Comparison of ENCODE assay signal across 8 cellular contexts in genomic region chr1:39892611-39893595, GRCh38. TPM values are rescaled to one million over a fixed set of nuclear protein-coding genes. Genes with fewer than 3 reads are reported as not detected.
DNase-seq lines count a peak whose midpoint lies in the region; ATAC-seq, FAIRE-seq and TF ChIP-seq lines count a peak whose summit lies in the region.

No MANE protein-coding gene starts in this region.

- TF ChIP-seq POLR2A in H54 (IDR thresholded peaks at IDR 0.05; ENCODE audit: low read depth, low read length), result no peak

- H3K27ac Mint-ChIP-seq in activated naive CD4-positive, alpha-beta T cell treated with anti-CD3 and anti-CD28 coated beads for 36 hours, result no peak overlapping the region
- no peak overlapping the region for H3K27ac Mint-ChIP-seq in effector memory CD8-positive, alpha-beta T cell

- intact Hi-C loops in activated naive CD4-positive, alpha-beta T cell treated with anti-CD3 and anti-CD28 coated beads for 36 hours (cut with micrococcal nuclease), result no loop called here

- no peaks in the 10 kb centered on the region for H3K9me3 Mint-ChIP-seq in activated naive CD4-positive, alpha-beta T cell treated with anti-CD3 and anti-CD28 coated beads for 36 hours
- no peaks in the 10 kb centered on the region for H3K9me3 Mint-ChIP-seq in effector memory CD8-positive, alpha-beta T cell

- peak; percentile 72 for ATAC-seq in esophagus mucosa
- ATAC-seq in effector memory CD8-positive, alpha-beta T cell (replicated peaks), result no peak
- ATAC-seq in HG02610 (IDR thresholded peaks at IDR 0.05; ENCODE audit: unreplicated experiment), result no peak

- H3K4me3 Mint-ChIP-seq in activated naive CD4-positive, alpha-beta T cell treated with anti-CD3 and anti-CD28 coated beads for 36 hours, result no peak overlapping the region
- H3K4me3 Mint-ChIP-seq in effector memory CD8-positive, alpha-beta T cell, result no peak overlapping the region

- CTCF ChIA-PET in activated naive CD4-positive, alpha-beta T cell treated with anti-CD3 and anti-CD28 coated beads for 36 hours (lab: Charles Lee), result interaction anchor here (0.6 to 1.0 kb wide), 4 partner anchors 8 to 19 kb away, joined by 3 to 5 read pairs (median 4); no protein-coding TSS in a partner anchor

- peaks cover 16% of the 10 kb centered on the region for H3K27me3 Mint-ChIP-seq in activated naive CD4-positive, alpha-beta T cell treated with anti-CD3 and anti-CD28 coated beads for 36 hours (ENCODE audit: low read depth)
- H3K27me3 Mint-ChIP-seq in effector memory CD8-positive, alpha-beta T cell, result peaks cover 43 to 72% of the 10 kb centered on the region in 2 donors

- no peaks in the 10 kb centered on the region for H3K4me1 Mint-ChIP-seq in activated naive CD4-positive, alpha-beta T cell treated with anti-CD3 and anti-CD28 coated beads for 36 hours (ENCODE audit: low read depth)
- H3K4me1 Mint-ChIP-seq in effector memory CD8-positive, alpha-beta T cell (ENCODE audit: low read depth in 2 of 2), result no peaks in the 10 kb centered on the region

- DNase-seq in H54 (ENCODE audit: insufficient read length, low spot score), result peak; percentile 71
- DNase-seq in NOMO-1 treated with DMSO at 0.1 percent for 48 hours (lab: John Stamatoyannopoulos, UW; ENCODE audit: unreplicated experiment), result peak; percentile 72
- peak; percentile 83 for DNase-seq in putamen (ENCODE audit: low spot score)
- no peak for DNase-seq in activated naive CD4-positive, alpha-beta T cell treated with anti-CD3 and anti-CD28 coated beads for 36 hours
- DNase-seq in activated T-cell treated with anti-CD3 and anti-CD28 coated beads, Interleukin-2, amount 50 U/mL, for 48 hours, result no peak
- no peak for DNase-seq in effector memory CD8-positive, alpha-beta T cell

- H3K36me3 Mint-ChIP-seq in activated naive CD4-positive, alpha-beta T cell treated with anti-CD3 and anti-CD28 coated beads for 36 hours (ENCODE audit: low read depth), result no peaks in the 10 kb centered on the region
- H3K36me3 Mint-ChIP-seq in effector memory CD8-positive, alpha-beta T cell (ENCODE audit: insufficient read depth), result no peaks in the 10 kb centered on the region

- FAIRE-seq in H54 (lab: Jason Lieb, UNC), result peak; percentile 50

RNA-seq across cellular contexts. Expression of gene MYCL, which starts 8.8 kb away (rescaled TPM):
- 16.9 TPM for total RNA-seq in esophagus mucosa
- under 1 TPM in 1 of 2 experiments, not detected in 1; 0.19 TPM for total RNA-seq in activated naive CD4-positive, alpha-beta T cell treated with anti-CD3 and anti-CD28 coated beads for 36 hours

RNA-seq across cellular contexts. Expression of gene TRIT1, which starts 9.6 kb away (rescaled TPM):
- total RNA-seq in esophagus mucosa, result 18.4 TPM
- 10 to 100 TPM; 18.6 TPM for total RNA-seq in activated naive CD4-positive, alpha-beta T cell treated with anti-CD3 and anti-CD28 coated beads for 36 hours

Comparison
In these comparisons a context has a peak if more than half of its experiments do, and no peak if none do; other contexts are left out.
1. DNase-seq: peak in H54 (single experiment), NOMO-1 treated with DMSO at 0.1 percent for 48 hours (single experiment) and putamen (single experiment); none in activated naive CD4-positive, alpha-beta T cell treated with anti-CD3 and anti-CD28 coated beads for 36 hours (single experiment), activated T-cell treated with anti-CD3 and anti-CD28 coated beads, Interleukin-2, amount 50 U/mL, for 48 hours (0 of 2) and effector memory CD8-positive, alpha-beta T cell (0 of 3).
2. RNA of gene MYCL, which starts 8.8 kb away (total RNA-seq): 16.9 TPM in esophagus mucosa (single experiment); 0.19 TPM in activated naive CD4-positive, alpha-beta T cell treated with anti-CD3 and anti-CD28 coated beads for 36 hours; every median in the first group is over 10 times any median in the second.